ENCODE assay signal across 8 cellular contexts in the genomic region with DNA sequence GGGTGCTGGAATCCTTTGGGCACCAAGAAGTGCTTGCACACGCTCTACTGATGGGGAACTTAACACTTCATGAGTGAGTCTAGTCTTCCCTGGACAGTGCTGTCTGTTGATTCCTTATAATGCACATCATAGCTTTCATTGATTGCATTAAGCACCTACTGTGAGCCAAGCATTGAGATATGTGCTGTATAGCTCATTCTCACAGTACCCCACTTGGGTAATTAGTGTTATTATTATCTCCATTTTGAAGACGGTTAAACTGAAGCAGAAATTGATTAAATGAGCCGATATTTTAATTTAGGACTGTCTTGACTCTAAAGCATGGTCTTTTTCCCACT. TPM values are rescaled to one million over a fixed set of nuclear protein-coding genes. Genes with fewer than 3 reads are reported as not detected.
DNase-seq lines count a peak whose midpoint lies in the region; ATAC-seq, FAIRE-seq and TF ChIP-seq lines count a peak whose summit lies in the region.

No MANE protein-coding gene starts in this region.

- H3K4me1 ChIP-seq in DND-41 (ENCODE audit: insufficient read depth, low read length) (peaks cover 21% of the 10 kb centered on the region), Panc1 (ENCODE audit: control insufficient read depth, insufficient read depth, low read length) (peaks cover 12% of the 10 kb centered on the region), trophoblast cell (ENCODE audit: control insufficient read depth in 1 of 2, insufficient read depth in 2 of 2, low read length in 2 of 2) (peaks cover 2 to 22% of the 10 kb centered on the region in 2 experiments), small intestine (ENCODE audit: control insufficient read depth in 2 of 2, insufficient read depth in 1 of 2, low read depth in 1 of 2, low read length in 1 of 2) (no peaks in the 10 kb centered on the region)

- peak overlapping the region; percentile 48 for H4K12ac ChIP-seq in trophoblast cell (ENCODE audit: low read depth, low read length)

- H3K18ac ChIP-seq in trophoblast cell (ENCODE audit: low read length) = peak overlapping the region; percentile 57

- no peak overlapping the region for H3K23ac ChIP-seq in trophoblast cell (ENCODE audit: low read length)

- peak overlapping the region; percentile 58 for H3K27ac ChIP-seq in DND-41 (ENCODE audit: low read length)
- peak overlapping the region; percentile 90 for H3K27ac ChIP-seq in Panc1 (ENCODE audit: low read length)
- peak overlapping the region; percentile 38 for H3K27ac ChIP-seq in epithelial cell of prostate
- peak overlapping the region; percentile 11 for H3K27ac ChIP-seq in trophoblast cell (ENCODE audit: low read depth, low read length)
- H3K27ac ChIP-seq in small intestine (ENCODE audit: low read depth in 1 of 2, low read length in 1 of 2) = peak overlapping the region in 1 of 2 donors; percentile 81

- peak overlapping the region; percentile 22 for H3K14ac ChIP-seq in trophoblast cell (ENCODE audit: low read length)

- H3K36me3 ChIP-seq in DND-41 (ENCODE audit: insufficient read depth, low read length) = peaks cover 29% of the 10 kb centered on the region
- peaks cover 9% of the 10 kb centered on the region for H3K36me3 ChIP-seq in Panc1 (ENCODE audit: control insufficient read depth, insufficient read depth, low read length)
- H3K36me3 ChIP-seq in trophoblast cell (ENCODE audit: control insufficient read depth in 1 of 2, insufficient read depth in 2 of 2, low read length in 2 of 2) = peaks cover 9 to 19% of the 10 kb centered on the region in 2 experiments
- peaks cover 4% of the 10 kb centered on the region in 2 donors for H3K36me3 ChIP-seq in small intestine (ENCODE audit: control insufficient read depth in 2 of 2, insufficient read depth in 2 of 2, low read length in 2 of 2)

- ATAC-seq in DND-41 (ENCODE audit: insufficient read depth, low read depth) (no peak), Panc1 (no peak), GM21526 (IDR thresholded peaks at IDR 0.05; ENCODE audit: low FRiP score, unreplicated experiment) (no peak)

- H3K79me2 ChIP-seq in DND-41 (ENCODE audit: insufficient read depth, low read length) = peaks cover 24% of the 10 kb centered on the region
- peaks cover 4% of the 10 kb centered on the region for H3K79me2 ChIP-seq in trophoblast cell (ENCODE audit: control insufficient read depth, insufficient read depth, low read length, poor library complexity)

- POLR2A ChIA-PET in Panc1 (lab: Charles Lee) = interaction anchor here (0.7 kb wide), 1 partner anchor 87 kb away, joined by 3 read pairs; no protein-coding TSS in a partner anchor

- no CpG with 5 or more reads among the region's 3 CpGs for WGBS in trophoblast cell (ENCODE audit: extremely low coverage, insufficient coverage, insufficient read length)
- WGBS in small intestine, 3 donors = 62 to 70% (median 69%) methylated on average over 3 of the region's 3 CpGs

- H3K4me3 ChIP-seq in DND-41 (ENCODE audit: low read depth in 1 of 2, low read length in 2 of 2) = peak overlapping the region in 1 of 2 experiments; percentile 98; a peak in 3 of 4 replicates
- H3K4me3 ChIP-seq in Panc1 (ENCODE audit: low read depth in 2 of 2, low read length in 2 of 2) = peak overlapping the region; percentile 27 to 83
- peak overlapping the region; percentile 6 for H3K4me3 ChIP-seq in trophoblast cell (ENCODE audit: low read depth, low read length)
- H3K4me3 ChIP-seq in small intestine (ENCODE audit: low read depth in 1 of 2, low read length in 2 of 2) = peak overlapping the region in 1 of 2 donors; percentile 78

- CTCF ChIA-PET in Panc1 (lab: Charles Lee) = no interaction called here

- H4K20me1 ChIP-seq in DND-41 (ENCODE audit: insufficient read depth, low read length) = no peaks in the 10 kb centered on the region

- H2AFZ ChIP-seq in DND-41 (ENCODE audit: low read depth, low read length) (peak overlapping the region; percentile 67), trophoblast cell (ENCODE audit: insufficient read depth, low read length, poor library complexity) (peak overlapping the region; percentile 46)

- H2BK120ac ChIP-seq in trophoblast cell (ENCODE audit: insufficient read depth, low read length, poor library complexity) = no peak overlapping the region

- BruUV-seq in Panc1 (replicated peaks; lab: Mats Ljungman, UMichigan) = no TSS peak

- peak overlapping the region; percentile 88 for H3K9ac ChIP-seq in DND-41 (ENCODE audit: low read depth, low read length)
- H3K9ac ChIP-seq in trophoblast cell (ENCODE audit: low read length) = no peak overlapping the region

- H3K79me1 ChIP-seq in trophoblast cell (ENCODE audit: low read length) = peaks cover 13% of the 10 kb centered on the region

- H3K27me3 ChIP-seq in DND-41 (ENCODE audit: insufficient read depth, low read length, poor library complexity) (no peaks in the 10 kb centered on the region), Panc1 (ENCODE audit: control insufficient read depth, insufficient read depth, low read length) (no peaks in the 10 kb centered on the region), trophoblast cell (ENCODE audit: insufficient read depth, low read length) (no peaks in the 10 kb centered on the region), small intestine (ENCODE audit: control insufficient read depth in 2 of 2, insufficient read depth in 2 of 2, low read length in 2 of 2) (no peaks in the 10 kb centered on the region)

- H3K4me2 ChIP-seq in DND-41 (ENCODE audit: insufficient read depth, low read length) (peak overlapping the region; percentile 78), trophoblast cell (ENCODE audit: low read length) (peak overlapping the region; percentile 60)

- H2AK5ac ChIP-seq in trophoblast cell (ENCODE audit: low read length) = no peak overlapping the region

- no peak overlapping the region for H3K4ac ChIP-seq in trophoblast cell (ENCODE audit: low read depth, low read length)

- FAIRE-seq in small intestine (lab: Jason Lieb, UNC) = no peak

- H2BK5ac ChIP-seq in trophoblast cell (ENCODE audit: low read depth, low read length, poor library complexity) = peak overlapping the region; percentile 58

- H4K8ac ChIP-seq in trophoblast cell (ENCODE audit: low read depth, low read length) = peak overlapping the region; percentile 39

- H2BK12ac ChIP-seq in trophoblast cell (ENCODE audit: low read length) = peak overlapping the region; percentile 25

- TF ChIP-seq CTCF in DND-41 (IDR thresholded peaks at IDR 0.05; ENCODE audit: borderline replicate concordance, extremely low read depth, low read length, poor library complexity, severe bottlenecking) (no peak), Panc1 (IDR thresholded peaks at IDR 0.05) (no peak)

- DNase-seq in DND-41 (no peak), Panc1 (ENCODE audit: low read depth, low spot score) (no peak), epithelial cell of prostate (ENCODE audit: low read depth, low spot score) (no peak), trophoblast cell (no peak), 8988T (no peak), small intestine (no peak), Ammon's horn (ENCODE audit: low spot score) (no peak)

- in situ Hi-C loops in Panc1 (cut with HindIII; ENCODE audit: low pct_unique_long_range_greater_than_20kb, low sequenced_read_pairs) = no loop called here

- intact Hi-C loops in Panc1 (cut with micrococcal nuclease; ENCODE audit: unreplicated experiment) = no loop called here

- peak overlapping the region; percentile 87 for H4K91ac ChIP-seq in trophoblast cell (ENCODE audit: low read depth, low read length)

- H3K9me3 ChIP-seq in DND-41 (ENCODE audit: insufficient read depth, low read length, severe bottlenecking) = no peaks in the 10 kb centered on the region
- no peaks in the 10 kb centered on the region for H3K9me3 ChIP-seq in Panc1 (ENCODE audit: control insufficient read depth, insufficient read depth, low read depth, low read length)
- H3K9me3 ChIP-seq in trophoblast cell (ENCODE audit: insufficient read depth, low read depth, low read length) = no peaks in the 10 kb centered on the region
- no peaks in the 10 kb centered on the region for H3K9me3 ChIP-seq in small intestine (ENCODE audit: control insufficient read depth, low read depth)

RNA-seq across cellular contexts. Expression of gene PDHB, which starts 0.5 kb away (rescaled TPM):
- total RNA-seq in Panc1 (2021; ENCODE audit: unreplicated experiment) = 66.6 TPM
- polyA plus RNA-seq in Panc1 (2012; ENCODE audit: insufficient read length) = 67.2 TPM
- 72.4 and 74.4 TPM in 2 replicates for polyA plus RNA-seq in trophoblast cell (2013)
- polyA plus RNA-seq in small intestine = 10 to 100 TPM; 60.5 to 68.4 (median 64.6) TPM

RNA-seq across cellular contexts. Expression of gene KCTD6, which starts 57.8 kb away (rescaled TPM):
- total RNA-seq in Panc1 (2021; ENCODE audit: unreplicated experiment) = 18.3 TPM
- 16.8 TPM for polyA plus RNA-seq in Panc1 (2012; ENCODE audit: insufficient read length)
- polyA plus RNA-seq in trophoblast cell (2013) = 8.6 and 9.5 TPM in 2 replicates
- polyA plus RNA-seq in small intestine = 1 to 10 TPM; 2.4 to 5.3 (median 4.0) TPM
